ENCODE assay signal across 9 cellular contexts in genomic region chr12:7638064-7638763, GRCh38. TPM values are rescaled to one million over a fixed set of nuclear protein-coding genes. Genes with fewer than 3 reads are reported as not detected.
DNase-seq lines count a peak whose midpoint lies in the region; ATAC-seq, FAIRE-seq and TF ChIP-seq lines count a peak whose summit lies in the region.
"Had no signal": no experiment of that assay in that cellular context is flagged by ENCODE, and none has a peak within 500 bp of the region (broad histone marks: within the 10 kb centered on the region; RNA-seq: fewer than 3 reads in every experiment).

No MANE protein-coding gene starts in this region.

- H3K4me1 ChIP-seq in CD8-positive, alpha-beta memory T cell (ENCODE audit: insufficient read depth, low read length), result peaks cover 16% of the 10 kb centered on the region
- no peaks in the 10 kb centered on the region; a peak in 1 of 5 replicates for H3K4me1 ChIP-seq in K562 (replicated peaks in 1 of 2; ENCODE audit: control insufficient read depth in 2 of 2, insufficient read depth in 2 of 2, low read length in 2 of 2)
- peaks cover 4 to 26% (median 13%) of the 10 kb centered on the region in 6 donors for H3K4me1 ChIP-seq in spleen

- ATAC-seq in HG03565 (IDR thresholded peaks at IDR 0.05; ENCODE audit: unreplicated experiment) (peak; percentile 6), K562 (peak; percentile 36; the same call in 1 of the 3 replicates)

- peak overlapping the region in 6 of 7 donors; percentile 70 to 91 (median 79) for H3K4me3 Mint-ChIP-seq in CD8-positive, alpha-beta memory T cell

- WGBS in K562 (ENCODE audit: insufficient coverage, low coverage, missing lambda C conversion rate), result 6% methylated on average over 11 of the region's 11 CpGs
- 18 to 26% (median 23%) methylated on average over 11 of the region's 11 CpGs for WGBS in spleen, 5 donors

- no peaks in the 10 kb centered on the region for H3K36me3 ChIP-seq in CD8-positive, alpha-beta memory T cell (ENCODE audit: insufficient read depth, low read length)
- no peaks in the 10 kb centered on the region for H3K36me3 ChIP-seq in K562 (ENCODE audit: control insufficient read depth, insufficient read depth, low read length)
- no peaks in the 10 kb centered on the region for H3K36me3 ChIP-seq in spleen

- no peaks in the 10 kb centered on the region for H3K79me2 ChIP-seq in K562 (ENCODE audit: control insufficient read depth, insufficient read depth, low read length)

- H3K9ac ChIP-seq in K562 (ENCODE audit: insufficient read depth in 1 of 2, low read depth in 2 of 2, low read length in 2 of 2), result no peak overlapping the region

- peak overlapping the region in 4 of 8 donors; percentile 52 to 85 (median 54) for H3K27ac Mint-ChIP-seq in CD8-positive, alpha-beta memory T cell

- H3K4me3 ChIP-seq in CD8-positive, alpha-beta memory T cell (ENCODE audit: low read length), result no peak overlapping the region
- H3K4me3 ChIP-seq in K562 (no peak overlapping the region), spleen (peak overlapping the region in 2 of 8 donors; percentile 10 to 67)

- H3K9me3 ChIP-seq in CD8-positive, alpha-beta memory T cell (ENCODE audit: low read length), result no peaks in the 10 kb centered on the region
- H3K9me3 ChIP-seq in K562 (replicated peaks; ENCODE audit: control insufficient read depth, insufficient read depth, low read depth, low read length), result no peaks in the 10 kb centered on the region
- no peaks in the 10 kb centered on the region for H3K9me3 ChIP-seq in spleen

- TF ChIP-seq EP300 in K562 (IDR thresholded peaks at IDR 0.05; ENCODE audit: low read length), result no peak

- TF ChIP-seq POLR2A in K562 (conservative IDR thresholded peaks at IDR 0.05) (no peak), spleen (IDR thresholded peaks at IDR 0.05) (no peak)

- POLR2A ChIA-PET in CD8-positive, alpha-beta memory T cell (lab: Charles Lee), result no interaction called here
- POLR2A ChIA-PET in K562 (lab: Yijun Ruan, JAX), result interaction anchor here (1.1 kb wide), 1 partner anchor 12 kb away, joined by 3 read pairs; no protein-coding TSS in a partner anchor

- TF ChIP-seq CTCF in K562 (IDR thresholded peaks at IDR 0.05 in 2 of 3, conservative IDR thresholded peaks at IDR 0.05 in 1 of 3; ENCODE audit: insufficient read depth in 2 of 3, low read depth in 1 of 3, low read length in 3 of 3) (no peak), spleen (IDR thresholded peaks at IDR 0.05 in 8 of 11, conservative IDR thresholded peaks at IDR 0.05 in 3 of 11) (no peak)

- in situ Hi-C loops in K562 (cut with MboI), result loop anchor here (10.0 kb wide), 1 partner anchor 413 kb away; no protein-coding TSS in a partner anchor

- no peak for TF ChIP-seq RAD21 in K562 (CRISPR knock-in tag; conservative IDR thresholded peaks at IDR 0.05 in 1 of 2, IDR thresholded peaks at IDR 0.05 in 1 of 2)

- H3K9me1 ChIP-seq in K562 (ENCODE audit: control insufficient read depth, insufficient read depth, low read length), result no peaks in the 10 kb centered on the region

- no peaks in the 10 kb centered on the region for H3K27me3 ChIP-seq in CD8-positive, alpha-beta memory T cell (ENCODE audit: insufficient read depth, low read length, poor library complexity, severe bottlenecking)
- H3K27me3 ChIP-seq in K562 (ENCODE audit: control insufficient read depth in 2 of 2, insufficient read depth in 2 of 2, low read length in 2 of 2), result no peaks in the 10 kb centered on the region
- peaks cover 0 to 28% (median 0%) of the 10 kb centered on the region in 7 donors for H3K27me3 ChIP-seq in spleen (replicated peaks in 1 of 7)

- FAIRE-seq in K562 (lab: Jason Lieb, UNC), result no peak

- H2AFZ ChIP-seq in K562 (ENCODE audit: low read depth, low read length), result peak overlapping the region; percentile 72; the same call in 1 of the 2 replicates

- H3K4me2 ChIP-seq in K562 (ENCODE audit: insufficient read depth, low read length), result peak overlapping the region; percentile 27; the same call in 1 of the 2 replicates

- H4K20me1 ChIP-seq in K562 (replicated peaks; ENCODE audit: control insufficient read depth, insufficient read depth, low read length), result no peaks in the 10 kb centered on the region

- no peak overlapping the region for H3K27ac ChIP-seq in CD8-positive, alpha-beta memory T cell (ENCODE audit: low read depth, low read length)
- H3K27ac ChIP-seq in K562 (ENCODE audit: extremely low read depth, low read depth, low read length) (no peak overlapping the region), spleen (peak overlapping the region in 2 of 8 donors; percentile 8 to 63)

- peaks cover 8 to 29% of the 10 kb centered on the region in 2 donors for H3K27me3 Mint-ChIP-seq in CD8-positive, alpha-beta memory T cell

- BruUV-seq in K562 (replicated peaks; lab: Mats Ljungman, UMichigan), result no TSS peak

- no peak for DNase-seq in CD8-positive, alpha-beta memory T cell
- DNase-seq in K562 (ENCODE audit: extremely low read depth in 1 of 4, low spot score in 3 of 4), result no peak
- DNase-seq in mucosa of gallbladder (ENCODE audit: low spot score), result peak; percentile 12
- DNase-seq in AG20443 (ENCODE audit: low spot score), result no peak
- DNase-seq in NOMO-1 treated with DMSO at 0.1 percent for 48 hours (lab: John Stamatoyannopoulos, UW; ENCODE audit: unreplicated experiment), result no peak
- no peak for DNase-seq in COLO829 (ENCODE audit: low spot score)
- DNase-seq in spleen, result no peak

- intact Hi-C loops in K562 (cut with micrococcal nuclease), result loop anchor here (1.0 to 10.0 kb wide), 4 partner anchors 50 to 419 kb away; no protein-coding TSS in a partner anchor
- intact Hi-C loops in spleen (cut with DNase I; ENCODE audit: low total_unique reads), result loop anchor here (5.0 to 10.0 kb wide), 2 partner anchors 173 to 421 kb away; no protein-coding TSS in a partner anchor

- peaks cover 24 to 27% (median 24%) of the 10 kb centered on the region in 3 donors for H3K4me1 Mint-ChIP-seq in CD8-positive, alpha-beta memory T cell

- H3K36me3 Mint-ChIP-seq in CD8-positive, alpha-beta memory T cell, result peaks cover 0 to 2% (median 0%) of the 10 kb centered on the region in 3 donors

- H3K9me3 Mint-ChIP-seq in CD8-positive, alpha-beta memory T cell, result peaks cover 0 to 4% (median 0%) of the 10 kb centered on the region in 5 donors

- CTCF ChIA-PET in CD8-positive, alpha-beta memory T cell (lab: Charles Lee), result interaction anchor here (1.1 to 1.5 kb wide), 6 partner anchors 10 to 422 kb away, joined by 3 to 6 read pairs (median 4); no protein-coding TSS in a partner anchor
- CTCF ChIA-PET in K562 (lab: Yijun Ruan, JAX; ENCODE audit: low intra/inter-chr PET ratio), result interaction anchor here (0.5 to 2.1 kb wide), 5 partner anchors 39 to 496 kb away, joined by 3 to 24 read pairs (median 5); no protein-coding TSS in a partner anchor

TF ChIP-seq in K562, 482 proteins besides CTCF, POLR2A, EP300 and RAD21:
- TF ChIP-seq PKNOX1 (IDR thresholded peaks at IDR 0.05), result peak; percentile 42; the same call in 1 of the 2 replicates
- no peak for TF ChIP-seq ZNF551 (CRISPR knock-in tag; IDR thresholded peaks at IDR 0.05)

RNA-seq across cellular contexts. Expression of gene APOBEC1, which starts 27.5 kb away (rescaled TPM):
- not detected for total RNA-seq in CD8-positive, alpha-beta memory T cell
- not detected for polyA plus RNA-seq in CD8-positive, alpha-beta memory T cell
- total RNA-seq in K562 (2011; cell fraction: chromatin; rRNA removed; ENCODE audit: low replicate concordance), result not detected in 2 replicates
- total RNA-seq in K562 (2011; cell fraction: nucleolus; rRNA removed), result not detected in 2 replicates
- total RNA-seq in K562 (2011; cell fraction: nucleoplasm; rRNA removed), result not detected in 2 replicates
- not detected in 2 replicates for total RNA-seq in K562 (2014; rRNA removed)
- not detected in 2 replicates for total RNA-seq in K562 (2014; rRNA removed; fragmentation: Illumina TruSeq; extraction: Trizol)
- not detected in 2 replicates for total RNA-seq in K562 (2015; rRNA removed; fragmentation: Illumina TruSeq; extraction: Trizol)
- total RNA-seq in K562 (2021), result not detected in 2 replicates
- not detected in 2 replicates for polyA plus RNA-seq in K562 (2011; rRNA removed)
- polyA plus RNA-seq in K562 (2011; cell fraction: cytosol; rRNA removed), result not detected in 2 replicates
- polyA plus RNA-seq in K562 (2011; cell fraction: nucleus; rRNA removed), result not detected in 2 replicates
- not detected in 2 replicates for polyA plus RNA-seq in K562 (2012)
- polyA plus RNA-seq in K562 (2014; fragmentation: Illumina TruSeq; extraction: Trizol), result not detected in 2 replicates
- not detected for polyA plus RNA-seq in K562 (2014; fragmentation: Nextera tagmentation; extraction: Ambion mirVana)
- polyA plus RNA-seq in K562 (2014; rRNA removed), result not detected in 2 replicates
- not detected in 2 replicates for polyA minus RNA-seq in K562 (2011; rRNA and poly(A)+ RNA removed)
- polyA minus RNA-seq in K562 (2011; cell fraction: cytosol; rRNA and poly(A)+ RNA removed), result not detected in 2 replicates
- polyA minus RNA-seq in K562 (2011; cell fraction: nucleus; rRNA and poly(A)+ RNA removed), result not detected in 2 replicates
- total RNA-seq in mucosa of gallbladder, result 0.26 TPM
- total RNA-seq in spleen, result not detected
- polyA plus RNA-seq in spleen, result not detected
- total RNA-seq: activated CD8-positive, alpha-beta memory T cell treated with anti-CD3 and anti-CD28 coated beads for 36 hours had no signal

RNA-seq across cellular contexts. Expression of gene GDF3, which starts 57.4 kb away (rescaled TPM):
- not detected for total RNA-seq in CD8-positive, alpha-beta memory T cell
- not detected for polyA plus RNA-seq in CD8-positive, alpha-beta memory T cell
- not detected in 2 replicates for total RNA-seq in K562 (2011; cell fraction: chromatin; rRNA removed; ENCODE audit: low replicate concordance)
- not detected in 2 replicates for total RNA-seq in K562 (2011; cell fraction: nucleolus; rRNA removed)
- total RNA-seq in K562 (2011; cell fraction: nucleoplasm; rRNA removed), result not detected in 2 replicates
- total RNA-seq in K562 (2014; rRNA removed) (not detected in 2 replicates), K562 (2014; rRNA removed; fragmentation: Illumina TruSeq; extraction: Trizol) (not detected in 2 replicates), K562 (2015; rRNA removed; fragmentation: Illumina TruSeq; extraction: Trizol) (not detected in 2 replicates), K562 (2021) (not detected in 2 replicates), mucosa of gallbladder (not detected), spleen (1 to 10 TPM in 3 of 7 donors, under 1 TPM in 3, not detected in 1; 0.57 to 1.7 (median 0.97) TPM)
- polyA plus RNA-seq in K562 (2011; rRNA removed) (0.05 TPM in 1 of 2 replicates, not detected in the other), K562 (2014; fragmentation: Illumina TruSeq; extraction: Trizol) (not detected in 2 replicates), K562 (2014; fragmentation: Nextera tagmentation; extraction: Ambion mirVana) (not detected), K562 (2014; rRNA removed) (not detected in 2 replicates), spleen (under 1 TPM; 0.10 to 0.42 (median 0.22) TPM)
- not detected in 2 replicates for polyA plus RNA-seq in K562 (2011; cell fraction: cytosol; rRNA removed)
- polyA plus RNA-seq in K562 (2011; cell fraction: nucleus; rRNA removed), result not detected in 2 replicates
- not detected in 2 replicates for polyA plus RNA-seq in K562 (2012)
- polyA minus RNA-seq in K562 (2011; rRNA and poly(A)+ RNA removed), result not detected in 2 replicates
- polyA minus RNA-seq in K562 (2011; cell fraction: cytosol; rRNA and poly(A)+ RNA removed), result not detected in 2 replicates
- polyA minus RNA-seq in K562 (2011; cell fraction: nucleus; rRNA and poly(A)+ RNA removed), result not detected in 2 replicates
- total RNA-seq: activated CD8-positive, alpha-beta memory T cell treated with anti-CD3 and anti-CD28 coated beads for 36 hours had no signal
